In the genomic region with DNA sequence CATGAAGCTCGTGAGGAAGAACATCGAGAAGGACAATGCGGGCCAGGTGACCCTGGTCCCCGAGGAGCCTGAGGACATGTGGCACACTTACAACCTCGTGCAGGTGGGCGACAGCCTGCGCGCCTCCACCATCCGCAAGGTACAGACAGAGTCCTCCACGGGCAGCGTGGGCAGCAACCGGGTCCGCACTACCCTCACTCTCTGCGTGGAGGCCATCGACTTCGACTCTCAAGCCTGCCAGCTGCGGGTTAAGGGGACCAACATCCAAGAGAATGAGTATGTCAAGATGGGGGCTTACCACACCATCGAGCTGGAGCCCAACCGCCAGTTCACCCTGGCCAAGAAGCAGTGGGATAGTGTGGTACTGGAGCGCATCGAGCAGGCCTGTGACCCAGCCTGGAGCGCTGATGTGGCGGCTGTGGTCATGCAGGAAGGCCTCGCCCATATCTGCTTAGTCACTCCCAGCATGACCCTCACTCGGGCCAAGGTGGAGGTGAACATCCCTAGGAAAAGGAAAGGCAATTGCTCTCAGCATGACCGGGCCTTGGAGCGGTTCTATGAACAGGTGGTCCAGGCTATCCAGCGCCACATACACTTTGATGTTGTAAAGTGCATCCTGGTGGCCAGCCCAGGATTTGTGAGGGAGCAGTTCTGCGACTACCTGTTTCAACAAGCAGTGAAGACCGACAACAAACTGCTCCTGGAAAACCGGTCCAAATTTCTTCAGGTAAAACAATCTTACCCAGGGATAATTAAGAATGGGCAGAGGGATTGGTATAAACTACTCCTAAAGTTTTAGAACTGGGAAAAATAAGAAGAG, we compare ENCODE assay signal across 1 cellular context.
TF ChIP-seq lines count a peak whose summit lies in the region.

No MANE protein-coding gene starts in this region.

TF ChIP-seq in GM12878, 131 proteins besides CTCF, POLR2A, EP300 and RAD21 (continued from another document):
- TF ChIP-seq POU2F2 (IDR thresholded peaks at IDR 0.05; ENCODE audit: borderline replicate concordance, low read depth, low read length) (no peak), MTA2 (IDR thresholded peaks at IDR 0.05; ENCODE audit: low read depth) (no peak), NKRF (conservative IDR thresholded peaks at IDR 0.05) (peak; percentile 59; the same call in 1 of the 2 replicates), FOXM1 (IDR thresholded peaks at IDR 0.05; ENCODE audit: low read depth, low read length) (no peak), RBBP5 (conservative IDR thresholded peaks at IDR 0.05) (no peak), RUNX3 (IDR thresholded peaks at IDR 0.05; ENCODE audit: low read length) (peak; percentile 70), NR2F1 (conservative IDR thresholded peaks at IDR 0.05) (0 out of 2 replicates have a peak, but pooled peaks have one; percentile 2), ZZZ3 (IDR thresholded peaks at IDR 0.05; ENCODE audit: control insufficient read depth, insufficient read length, low read depth) (no peak), EZH2 (IDR thresholded peaks at IDR 0.05; ENCODE audit: borderline replicate concordance, control insufficient read depth, low read depth, low read length) (no peak), SMARCA5 (IDR thresholded peaks at IDR 0.05) (no peak), CBX3 (IDR thresholded peaks at IDR 0.05; ENCODE audit: borderline replicate concordance, low read depth) (no peak), HDAC2 (IDR thresholded peaks at IDR 0.05) (no peak), BACH1 (IDR thresholded peaks at IDR 0.05; ENCODE audit: borderline replicate concordance) (0 out of 2 replicates have a peak, but pooled peaks have one; percentile 22), CBFB (IDR thresholded peaks at IDR 0.05; ENCODE audit: low read depth) (no peak), SRF (IDR thresholded peaks at IDR 0.05; ENCODE audit: low read depth in 2 of 2, low read length in 2 of 2) (no peak), CHD2 (IDR thresholded peaks at IDR 0.05; ENCODE audit: borderline replicate concordance, low read depth, low read length) (no peak), MEF2A (IDR thresholded peaks at IDR 0.05; ENCODE audit: insufficient read depth, low read depth, low read length) (no peak), SIN3A (IDR thresholded peaks at IDR 0.05; ENCODE audit: low read depth, low read length) (0 out of 2 replicates have a peak, but pooled peaks have one; percentile 4), CEBPB (IDR thresholded peaks at IDR 0.05; ENCODE audit: borderline replicate concordance in 1 of 2, low read depth in 2 of 2, low read length in 2 of 2) (no peak), RELA (IDR thresholded peaks at IDR 0.05; ENCODE audit: borderline replicate concordance, partially characterized antibody) (no peak), SIX5 (IDR thresholded peaks at IDR 0.05; ENCODE audit: low read depth, low read length, severe bottlenecking) (no peak), MYC (IDR thresholded peaks at IDR 0.05; ENCODE audit: insufficient read depth, insufficient read length, insufficient replicate concordance, low read length, severe bottlenecking) (peak; percentile 10), ESRRA (IDR thresholded peaks at IDR 0.05; ENCODE audit: low read length) (no peak), ATF7 (IDR thresholded peaks at IDR 0.05; ENCODE audit: low read depth) (no peak), KDM1A (IDR thresholded peaks at IDR 0.05; ENCODE audit: borderline replicate concordance) (no peak), CHD1 (IDR thresholded peaks at IDR 0.05; ENCODE audit: low read depth, low read length) (no peak), ZNF687 (IDR thresholded peaks at IDR 0.05) (peak; percentile 30), TCF7 (IDR thresholded peaks at IDR 0.05; ENCODE audit: borderline replicate concordance) (no peak)
- TF ChIP-seq, protein P1, sequence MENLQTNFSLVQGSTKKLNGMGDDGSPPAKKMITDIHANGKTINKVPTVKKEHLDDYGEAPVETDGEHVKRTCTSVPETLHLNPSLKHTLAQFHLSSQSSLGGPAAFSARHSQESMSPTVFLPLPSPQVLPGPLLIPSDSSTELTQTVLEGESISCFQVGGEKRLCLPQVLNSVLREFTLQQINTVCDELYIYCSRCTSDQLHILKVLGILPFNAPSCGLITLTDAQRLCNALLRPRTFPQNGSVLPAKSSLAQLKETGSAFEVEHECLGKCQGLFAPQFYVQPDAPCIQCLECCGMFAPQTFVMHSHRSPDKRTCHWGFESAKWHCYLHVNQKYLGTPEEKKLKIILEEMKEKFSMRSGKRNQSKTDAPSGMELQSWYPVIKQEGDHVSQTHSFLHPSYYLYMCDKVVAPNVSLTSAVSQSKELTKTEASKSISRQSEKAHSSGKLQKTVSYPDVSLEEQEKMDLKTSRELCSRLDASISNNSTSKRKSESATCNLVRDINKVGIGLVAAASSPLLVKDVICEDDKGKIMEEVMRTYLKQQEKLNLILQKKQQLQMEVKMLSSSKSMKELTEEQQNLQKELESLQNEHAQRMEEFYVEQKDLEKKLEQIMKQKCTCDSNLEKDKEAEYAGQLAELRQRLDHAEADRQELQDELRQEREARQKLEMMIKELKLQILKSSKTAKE (IDR thresholded peaks at IDR 0.05; ENCODE audit: low read depth, poor library complexity, severe bottlenecking): no peak
- TF ChIP-seq, protein P2, sequence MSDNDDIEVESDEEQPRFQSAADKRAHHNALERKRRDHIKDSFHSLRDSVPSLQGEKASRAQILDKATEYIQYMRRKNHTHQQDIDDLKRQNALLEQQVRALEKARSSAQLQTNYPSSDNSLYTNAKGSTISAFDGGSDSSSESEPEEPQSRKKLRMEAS (IDR thresholded peaks at IDR 0.05; ENCODE audit: low read depth, low read length): no peak
- TF ChIP-seq, protein P3, sequence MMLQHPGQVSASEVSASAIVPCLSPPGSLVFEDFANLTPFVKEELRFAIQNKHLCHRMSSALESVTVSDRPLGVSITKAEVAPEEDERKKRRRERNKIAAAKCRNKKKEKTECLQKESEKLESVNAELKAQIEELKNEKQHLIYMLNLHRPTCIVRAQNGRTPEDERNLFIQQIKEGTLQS (IDR thresholded peaks at IDR 0.05; ENCODE audit: borderline replicate concordance, extremely low read depth, low read depth, low read length): no peak
